Comparison of ENCODE assay signal across 8 cellular contexts in the genomic region with DNA sequence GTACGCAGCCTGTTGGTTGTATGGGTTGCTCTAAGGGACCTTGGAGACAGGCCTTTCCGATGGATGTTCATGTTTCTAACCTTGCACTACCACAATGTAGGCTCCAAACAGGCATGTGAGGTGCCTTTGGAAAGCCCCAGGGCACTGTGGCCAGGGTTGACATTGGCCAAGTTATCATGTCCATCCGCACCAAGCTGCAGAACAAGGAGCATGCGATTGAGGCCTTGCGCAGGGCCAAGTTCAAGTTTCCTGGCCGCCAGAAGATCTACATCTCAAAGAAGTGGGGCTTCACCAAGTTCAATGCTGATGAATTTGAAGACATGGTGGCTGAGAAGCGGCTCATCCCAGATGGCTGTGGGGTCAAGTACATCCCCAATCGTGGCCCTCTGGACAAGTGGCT. TPM values are rescaled to one million over a fixed set of nuclear protein-coding genes. Genes with fewer than 3 reads are reported as not detected.
DNase-seq lines count a peak whose midpoint lies in the region; ATAC-seq, FAIRE-seq and TF ChIP-seq lines count a peak whose summit lies in the region.
"Not testable (repeated sequence)": the region's sequence is repeated elsewhere in the genome, so short reads cannot be mapped to it uniquely, and the experiment has no call there.

No MANE protein-coding gene starts in this region.

- WGBS in A549 (ENCODE audit: missing lambda C conversion rate), result 91% methylated on average over 7 of the region's 8 CpGs
- 93 to 96% (median 93%) methylated on average over 6 to 8 of the region's 8 CpGs for WGBS in spleen, 5 donors

- peaks cover 12% of the 10 kb centered on the region for H3K36me3 Mint-ChIP-seq in HFFc6 (ENCODE audit: low read depth)
- peaks cover 14% of the 10 kb centered on the region for H3K36me3 Mint-ChIP-seq in activated T-helper 17 cell treated with anti-CD3 and anti-CD28 coated beads, Interleukin-2, amount 50 U/mL, for 72 hours (ENCODE audit: low read depth)
- H3K36me3 Mint-ChIP-seq in natural killer cell, result not testable (repeated sequence)

- TF ChIP-seq CTCF in A549 (IDR thresholded peaks at IDR 0.05); HFFc6 (IDR thresholded peaks at IDR 0.05); RWPE2 (IDR thresholded peaks at IDR 0.05; ENCODE audit: poor library complexity, severe bottlenecking); coronary artery (IDR thresholded peaks at IDR 0.05); right atrium auricular region (IDR thresholded peaks at IDR 0.05); natural killer cell (IDR thresholded peaks at IDR 0.05); spleen (IDR thresholded peaks at IDR 0.05 in 8 of 11, conservative IDR thresholded peaks at IDR 0.05 in 3 of 11): not testable (repeated sequence)

- TF ChIP-seq POLR2A in A549 (IDR thresholded peaks at IDR 0.05; ENCODE audit: low read length); spleen (IDR thresholded peaks at IDR 0.05): not testable (repeated sequence)

- H3K4me1 Mint-ChIP-seq in HFFc6 (ENCODE audit: low read depth) (peaks cover 27% of the 10 kb centered on the region), natural killer cell (peaks cover 19 to 33% of the 10 kb centered on the region in 2 donors)
- H3K4me1 Mint-ChIP-seq in activated T-helper 17 cell treated with anti-CD3 and anti-CD28 coated beads, Interleukin-2, amount 50 U/mL, for 72 hours, result not testable (repeated sequence)

- ATAC-seq in A549; RWPE2 (ENCODE audit: low read depth); activated T-helper 17 cell treated with anti-CD3 and anti-CD28 coated beads, Interleukin-2, amount 50 U/mL, for 72 hours (replicated peaks); natural killer cell: not testable (repeated sequence)

- TF ChIP-seq EP300 in A549 (IDR thresholded peaks at IDR 0.05), result not testable (repeated sequence)

- not testable (repeated sequence) for H3K9me3 ChIP-seq in A549; RWPE2 (ENCODE audit: severe bottlenecking); right atrium auricular region
- H3K9me3 ChIP-seq in spleen, result peaks cover 0 to 14% (median 10%) of the 10 kb centered on the region in 8 donors

- not testable (repeated sequence) for H3K9me3 Mint-ChIP-seq in HFFc6; activated T-helper 17 cell treated with anti-CD3 and anti-CD28 coated beads, Interleukin-2, amount 50 U/mL, for 72 hours; natural killer cell

- intact Hi-C loops in natural killer cell (cut with micrococcal nuclease); spleen (cut with DNase I; ENCODE audit: low total_unique reads): not testable (repeated sequence)

- CTCF ChIA-PET in A549 (lab: Yijun Ruan, JAX), result not testable (repeated sequence)

- DNase-seq in A549 (ENCODE audit: low read depth in 1 of 2, low spot score in 1 of 2); HFFc6; RWPE2 (ENCODE audit: low spot score); coronary artery (ENCODE audit: low spot score); right atrium auricular region (ENCODE audit: low spot score); natural killer cell; spleen: not testable (repeated sequence)

- H3K36me3 ChIP-seq in RWPE2 (ENCODE audit: low read depth) (peaks cover 26% of the 10 kb centered on the region), spleen (peaks cover 0 to 31% (median 6%) of the 10 kb centered on the region in 6 donors)
- H3K36me3 ChIP-seq in right atrium auricular region, result not testable (repeated sequence)

- POLR2A ChIA-PET in A549 (lab: Yijun Ruan, JAX), result not testable (repeated sequence)

- not testable (repeated sequence) for H3K4me1 ChIP-seq in A549; RWPE2 (ENCODE audit: insufficient read depth, poor library complexity, severe bottlenecking)
- H3K4me1 ChIP-seq in right atrium auricular region, result peaks cover 0 to 25% of the 10 kb centered on the region in 2 donors
- H3K4me1 ChIP-seq in spleen, result peaks cover 9 to 36% (median 24%) of the 10 kb centered on the region in 6 donors

- H3K4me3 Mint-ChIP-seq in HFFc6, result peak overlapping the region; percentile 83
- peak overlapping the region; percentile 79 for H3K4me3 Mint-ChIP-seq in activated T-helper 17 cell treated with anti-CD3 and anti-CD28 coated beads, Interleukin-2, amount 50 U/mL, for 72 hours
- not testable (repeated sequence) for H3K4me3 Mint-ChIP-seq in natural killer cell

- H3K27ac ChIP-seq in A549 (peak overlapping the region; percentile 66 to 78; a peak in 5 of 6 replicates), RWPE2 (ENCODE audit: poor library complexity, severe bottlenecking) (peak overlapping the region; percentile 76), coronary artery (peak overlapping the region in 1 of 2 donors; percentile 99), right atrium auricular region (peak overlapping the region; percentile 94 to 96), spleen (peak overlapping the region; percentile 43 to 99 (median 94))

- not testable (repeated sequence) for TF ChIP-seq RAD21 in A549 (conservative IDR thresholded peaks at IDR 0.05 in 1 of 2, IDR thresholded peaks at IDR 0.05 in 1 of 2)

- not testable (repeated sequence) for H3K27me3 ChIP-seq in RWPE2 (ENCODE audit: insufficient read depth, poor library complexity, severe bottlenecking); right atrium auricular region; spleen (replicated peaks in 1 of 7)

- not testable (repeated sequence) for FAIRE-seq in A549 (lab: Jason Lieb, UNC)

- H3K27ac Mint-ChIP-seq in HFFc6, result peak overlapping the region; percentile 95; the same call in 1 of the 2 replicates
- peak overlapping the region; percentile 82 for H3K27ac Mint-ChIP-seq in activated T-helper 17 cell treated with anti-CD3 and anti-CD28 coated beads, Interleukin-2, amount 50 U/mL, for 72 hours
- peak overlapping the region; percentile 87 to 89 for H3K27ac Mint-ChIP-seq in natural killer cell

- not testable (repeated sequence) for H3K27me3 Mint-ChIP-seq in HFFc6 (ENCODE audit: insufficient read depth); activated T-helper 17 cell treated with anti-CD3 and anti-CD28 coated beads, Interleukin-2, amount 50 U/mL, for 72 hours; natural killer cell (ENCODE audit: low read depth in 2 of 2)

- 0 out of 3 replicates have a peak overlapping the region, but pooled peaks have one; percentile 10 for H3K4me3 ChIP-seq in A549
- H3K4me3 ChIP-seq in RWPE2 (ENCODE audit: severe bottlenecking), result peak overlapping the region; percentile 16
- H3K4me3 ChIP-seq in coronary artery, result peak overlapping the region; percentile 100
- H3K4me3 ChIP-seq in right atrium auricular region, result peak overlapping the region in 1 of 2 donors; percentile 92
- peak overlapping the region in 6 of 8 donors; percentile 2 to 97 (median 83) for H3K4me3 ChIP-seq in spleen

- peak overlapping the region; percentile 69 for H3K4me2 ChIP-seq in A549

RNA-seq across cellular contexts. Expression of a gene that starts 1.2 kb away (rescaled TPM):
- 10.3 and 12.3 TPM in 2 replicates for polyA plus RNA-seq in A549 (2011; rRNA removed)
- polyA plus RNA-seq in A549 (2012; cell fraction: cytosol; rRNA removed), result 16.8 and 25.2 TPM in 2 replicates
- 51.0 and 75.3 TPM in 2 replicates for polyA plus RNA-seq in A549 (2012; cell fraction: nucleus; rRNA removed)
- polyA plus RNA-seq in A549 (2017; fragmentation: RNase III; extraction: RNeasy Plus Mini Kit Qiagen cat#74134 plus additional on column Dnase treatment), result 10.5 to 11.9 TPM (median 10.5 TPM) in 3 replicates
- polyA minus RNA-seq in A549 (2011; rRNA and poly(A)+ RNA removed), result 7.4 TPM in 2 replicates
- 10 to 100 TPM; 25.2 to 29.0 (median 27.2) TPM for total RNA-seq in HFFc6 (2021; fragmentation: NEBNext Ultra II Directional; extraction: Animal tissue kit (Norgen Biotek cat#: 25700))
- total RNA-seq in activated T-helper 17 cell treated with anti-CD3 and anti-CD28 coated beads, Interleukin-2, amount 50 U/mL, for 72 hours, result 10 to 100 TPM; 23.6 to 27.2 TPM
- total RNA-seq in right atrium auricular region, result 10 to 100 TPM; 10.2 to 15.8 TPM
- total RNA-seq in natural killer cell, result 10 to 100 TPM; 36.9 to 46.8 (median 43.6) TPM
- 10 to 100 TPM; 19.8 to 31.9 (median 22.9) TPM for total RNA-seq in spleen
- 10 to 100 TPM; 14.5 to 18.1 (median 16.0) TPM for polyA plus RNA-seq in spleen

RNA-seq across cellular contexts. Expression of a gene that starts 7.7 kb away (rescaled TPM):
- 461 and 519 TPM in 2 replicates for polyA plus RNA-seq in A549 (2011; rRNA removed)
- 707 and 1,156 TPM in 2 replicates for polyA plus RNA-seq in A549 (2012; cell fraction: cytosol; rRNA removed)
- polyA plus RNA-seq in A549 (2012; cell fraction: nucleus; rRNA removed), result 278 and 615 TPM in 2 replicates
- 451 to 474 TPM (median 460 TPM) in 3 replicates for polyA plus RNA-seq in A549 (2017; fragmentation: RNase III; extraction: RNeasy Plus Mini Kit Qiagen cat#74134 plus additional on column Dnase treatment)
- polyA minus RNA-seq in A549 (2011; rRNA and poly(A)+ RNA removed), result 61.9 and 69.7 TPM in 2 replicates
- total RNA-seq in HFFc6 (2021; fragmentation: NEBNext Ultra II Directional; extraction: Animal tissue kit (Norgen Biotek cat#: 25700)), result 100 to 1,000 TPM; 365 to 483 (median 418) TPM
- total RNA-seq in activated T-helper 17 cell treated with anti-CD3 and anti-CD28 coated beads, Interleukin-2, amount 50 U/mL, for 72 hours, result 100 to 1,000 TPM; 247 to 395 TPM
- 100 to 1,000 TPM; 677 to 684 TPM for total RNA-seq in right atrium auricular region
- total RNA-seq in natural killer cell, result 100 to 1,000 TPM; 193 to 239 (median 194) TPM
- total RNA-seq in spleen, result 100 to 1,000 TPM; 180 to 286 (median 224) TPM
- polyA plus RNA-seq in spleen, result 100 to 1,000 TPM; 615 to 778 (median 743) TPM

RNA-seq across cellular contexts. Expression of a gene that starts 15.1 kb away (rescaled TPM):
- 20.5 and 30.0 TPM in 2 replicates for polyA plus RNA-seq in A549 (2011; rRNA removed)
- polyA plus RNA-seq in A549 (2012; cell fraction: cytosol; rRNA removed), result 109 and 135 TPM in 2 replicates
- polyA plus RNA-seq in A549 (2012; cell fraction: nucleus; rRNA removed), result 99.3 and 107 TPM in 2 replicates
- polyA plus RNA-seq in A549 (2017; fragmentation: RNase III; extraction: RNeasy Plus Mini Kit Qiagen cat#74134 plus additional on column Dnase treatment), result 56.6 to 61.0 TPM (median 58.5 TPM) in 3 replicates
- 10.6 and 11.9 TPM in 2 replicates for polyA minus RNA-seq in A549 (2011; rRNA and poly(A)+ RNA removed)
- total RNA-seq in HFFc6 (2021; fragmentation: NEBNext Ultra II Directional; extraction: Animal tissue kit (Norgen Biotek cat#: 25700)), result 100 to 1,000 TPM; 113 to 153 (median 120) TPM
- total RNA-seq in activated T-helper 17 cell treated with anti-CD3 and anti-CD28 coated beads, Interleukin-2, amount 50 U/mL, for 72 hours, result 10 to 100 TPM; 62.0 to 93.1 TPM
- total RNA-seq in right atrium auricular region, result 100 to 1,000 TPM; 111 to 125 TPM
- total RNA-seq in natural killer cell, result 10 to 100 TPM; 68.3 to 82.6 (median 74.8) TPM
- 10 to 100 TPM; 37.7 to 53.2 (median 46.8) TPM for total RNA-seq in spleen
- 10 to 100 TPM; 60.8 to 86.1 (median 77.7) TPM for polyA plus RNA-seq in spleen

RNA-seq across cellular contexts. Expression of a gene that starts 51.5 kb away (rescaled TPM):
- polyA plus RNA-seq in A549 (2011; rRNA removed) (3.3 and 4.5 TPM in 2 replicates), A549 (2017; fragmentation: RNase III; extraction: RNeasy Plus Mini Kit Qiagen cat#74134 plus additional on column Dnase treatment) (1.8 to 3.0 TPM (median 2.1 TPM) in 3 replicates), spleen (1 to 10 TPM; 4.8 to 5.9 (median 5.5) TPM)
- 0.62 and 0.75 TPM in 2 replicates for polyA plus RNA-seq in A549 (2012; cell fraction: cytosol; rRNA removed)
- polyA plus RNA-seq in A549 (2012; cell fraction: nucleus; rRNA removed), result 0.44 and 0.83 TPM in 2 replicates
- 1.3 and 2.6 TPM in 2 replicates for polyA minus RNA-seq in A549 (2011; rRNA and poly(A)+ RNA removed)
- 1 to 10 TPM; 3.9 to 6.2 (median 4.9) TPM for total RNA-seq in HFFc6 (2021; fragmentation: NEBNext Ultra II Directional; extraction: Animal tissue kit (Norgen Biotek cat#: 25700))
- 1 to 10 TPM; 3.8 to 8.4 TPM for total RNA-seq in activated T-helper 17 cell treated with anti-CD3 and anti-CD28 coated beads, Interleukin-2, amount 50 U/mL, for 72 hours
- total RNA-seq in right atrium auricular region (1 to 10 TPM; 8.0 to 8.4 TPM), natural killer cell (10 to 100 TPM in 2 of 3 donors, 1 to 10 TPM in 1; 9.8 to 15.6 (median 12.8) TPM), spleen (10 to 100 TPM in 6 of 7 donors, 1 to 10 TPM in 1; 7.8 to 24.0 (median 17.0) TPM)
